In the genomic region with DNA sequence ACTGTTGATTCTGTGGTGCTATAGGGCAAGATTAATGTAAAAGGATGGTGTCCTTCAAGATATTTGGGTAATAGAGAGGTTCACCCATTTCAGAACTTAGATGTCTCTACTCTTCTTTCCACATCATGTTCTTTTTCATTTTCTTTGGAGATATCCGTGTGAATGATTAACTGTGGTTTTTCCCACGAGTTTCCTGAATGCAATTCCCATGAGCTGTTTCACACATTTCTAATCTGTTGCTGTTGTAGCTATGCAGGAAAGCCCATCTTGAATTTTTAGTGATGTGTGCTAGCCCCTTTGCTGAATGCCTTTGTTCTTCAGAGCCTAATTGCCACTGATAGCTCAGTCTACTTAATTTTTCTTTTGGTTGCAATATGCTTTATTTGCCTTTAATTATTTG, we compare ENCODE assay signal across 14 cellular contexts. TPM values are rescaled to one million over a fixed set of nuclear protein-coding genes. Genes with fewer than 3 reads are reported as not detected.
A peak's percentile ranks its signal among the peaks of the same experiment; 100 is the strongest.
DNase-seq lines count a peak whose midpoint lies in the region; ATAC-seq and TF ChIP-seq lines count a peak whose summit lies in the region.
"Had no signal": no experiment of that assay in that cellular context is flagged by ENCODE, and none has a peak within 500 bp of the region (broad histone marks: within the 10 kb centered on the region; RNA-seq: fewer than 3 reads in every experiment).

No MANE protein-coding gene starts in this region.

- peaks cover 14 to 67% (median 60%) of the 10 kb centered on the region in 4 donors for H3K4me1 ChIP-seq in esophagus muscularis mucosa

- POLR2A ChIA-PET in WTC11 (lab: Charles Lee) = no interaction called here

- no peak for ATAC-seq in WTC11

- no peak for TF ChIP-seq CTCF in esophagus muscularis mucosa (IDR thresholded peaks at IDR 0.05)
- TF ChIP-seq CTCF in nephron progenitor cell (IDR thresholded peaks at IDR 0.05) = no peak
- no peak for TF ChIP-seq CTCF in WTC11 (IDR thresholded peaks at IDR 0.05)
- TF ChIP-seq CTCF in type B pancreatic cell (conservative IDR thresholded peaks at IDR 0.05) = no peak

- H3K27me3 ChIP-seq in esophagus muscularis mucosa = no peaks in the 10 kb centered on the region
- H3K27me3 ChIP-seq: testis had no signal

- no peak overlapping the region for H3K4me3 ChIP-seq in esophagus muscularis mucosa
- H3K4me3 ChIP-seq: testis had no signal

- CTCF ChIA-PET in WTC11 (lab: Charles Lee) = no interaction called here

- WGBS in esophagus muscularis mucosa = 32% methylated on average over 2 of the region's 2 CpGs

- DNase-seq in GM03348 (ENCODE audit: low spot score) = peak; percentile 13
- peak; percentile 55 for DNase-seq in RPMI7951 (ENCODE audit: low read depth)
- no peak for DNase-seq in esophagus muscularis mucosa (ENCODE audit: extremely low spot score)
- no peak for DNase-seq in nephron progenitor cell
- DNase-seq in activated CD4-positive, alpha-beta T cell treated with anti-CD3 and anti-CD28 coated beads, Interleukin-2, amount 50 U/mL, for 1 hour = no peak
- DNase-seq in effector CD4-positive, alpha-beta T cell = no peak
- DNase-seq in WTC11 (ENCODE audit: low spot score) = no peak
- no peak for DNase-seq in type B pancreatic cell (ENCODE audit: extremely low spot score, unreplicated experiment)
- DNase-seq: activated CD4-positive, alpha-beta memory T cell treated with anti-CD3 and anti-CD28 coated beads for 36 hours; activated naive CD4-positive, alpha-beta T cell; effector CD8-positive, alpha-beta T cell; retina; testis had no signal

- H3K27ac ChIP-seq in esophagus muscularis mucosa (replicated peaks in 1 of 4) = peak overlapping the region in 3 of 4 donors; percentile 24 to 73 (median 27)
- H3K27ac ChIP-seq: testis had no signal

- H3K9me3 Mint-ChIP-seq in nephron progenitor cell (no peaks in the 10 kb centered on the region), WTC11 (no peaks in the 10 kb centered on the region), type B pancreatic cell (no peaks in the 10 kb centered on the region)
- H3K9me3 Mint-ChIP-seq: activated CD4-positive, alpha-beta memory T cell treated with anti-CD3 and anti-CD28 coated beads for 36 hours; T-helper 2 cell treated with Interferon-gamma antibody and Interleukin-4, amounts not matched to agents 5 μg/mL and 100 μg/mL, for 36 hours had no signal

- no peaks in the 10 kb centered on the region for H3K4me1 Mint-ChIP-seq in nephron progenitor cell
- peaks cover 7% of the 10 kb centered on the region for H3K4me1 Mint-ChIP-seq in WTC11
- peaks cover 14% of the 10 kb centered on the region for H3K4me1 Mint-ChIP-seq in type B pancreatic cell (ENCODE audit: unreplicated experiment)

- no peaks in the 10 kb centered on the region for H3K9me3 ChIP-seq in esophagus muscularis mucosa
- H3K9me3 ChIP-seq: testis had no signal

- H3K4me3 Mint-ChIP-seq in nephron progenitor cell (no peak overlapping the region), WTC11 (no peak overlapping the region), type B pancreatic cell (no peak overlapping the region)
- H3K4me3 Mint-ChIP-seq: activated CD4-positive, alpha-beta memory T cell treated with anti-CD3 and anti-CD28 coated beads for 36 hours; T-helper 2 cell treated with Interferon-gamma antibody and Interleukin-4, amounts not matched to agents 5 μg/mL and 100 μg/mL, for 36 hours had no signal

- intact Hi-C loops in esophagus muscularis mucosa (cut with DNase I) = no loop called here

- H3K27ac Mint-ChIP-seq in nephron progenitor cell = peak overlapping the region; percentile 16
- no peak overlapping the region for H3K27ac Mint-ChIP-seq in WTC11
- no peak overlapping the region for H3K27ac Mint-ChIP-seq in type B pancreatic cell
- H3K27ac Mint-ChIP-seq: activated CD4-positive, alpha-beta memory T cell treated with anti-CD3 and anti-CD28 coated beads for 36 hours; T-helper 2 cell treated with Interferon-gamma antibody and Interleukin-4, amounts not matched to agents 5 μg/mL and 100 μg/mL, for 36 hours had no signal

- no peak for TF ChIP-seq EP300 in esophagus muscularis mucosa (IDR thresholded peaks at IDR 0.05)

- TF ChIP-seq POLR2A in esophagus muscularis mucosa (IDR thresholded peaks at IDR 0.05; ENCODE audit: low read depth) = no peak

- no peaks in the 10 kb centered on the region for H3K27me3 Mint-ChIP-seq in nephron progenitor cell (ENCODE audit: low read depth, poor library complexity)
- no peaks in the 10 kb centered on the region for H3K27me3 Mint-ChIP-seq in WTC11 (ENCODE audit: low read depth)
- H3K27me3 Mint-ChIP-seq in type B pancreatic cell = no peaks in the 10 kb centered on the region
- H3K27me3 Mint-ChIP-seq: activated CD4-positive, alpha-beta memory T cell treated with anti-CD3 and anti-CD28 coated beads for 36 hours had no signal

- H3K36me3 Mint-ChIP-seq in nephron progenitor cell (ENCODE audit: low read depth) (peaks cover 34% of the 10 kb centered on the region), WTC11 (peaks cover 8% of the 10 kb centered on the region), type B pancreatic cell (peaks cover 18% of the 10 kb centered on the region)

- H3K36me3 ChIP-seq in esophagus muscularis mucosa = peaks cover 0 to 11% (median 4%) of the 10 kb centered on the region in 4 donors

TF ChIP-seq in WTC11, 78 proteins besides CTCF, POLR2A, EP300 and RAD21 (continues in another document):
- TF ChIP-seq SMAD3 (CRISPR knock-in tag; IDR thresholded peaks at IDR 0.05; ENCODE audit: borderline replicate concordance) (no peak), NR2C2 (CRISPR knock-in tag; IDR thresholded peaks at IDR 0.05) (no peak), GRHL2 (CRISPR knock-in tag; IDR thresholded peaks at IDR 0.05; ENCODE audit: insufficient replicate concordance, severe bottlenecking) (no peak), RELA (CRISPR knock-in tag; IDR thresholded peaks at IDR 0.05; ENCODE audit: borderline replicate concordance) (no peak), GTF2I (CRISPR knock-in tag; conservative IDR thresholded peaks at IDR 0.05) (no peak), ZNF317 (CRISPR knock-in tag; IDR thresholded peaks at IDR 0.05; ENCODE audit: borderline replicate concordance, low read depth) (no peak), GABPB1 (CRISPR knock-in tag; IDR thresholded peaks at IDR 0.05) (no peak), CREM (CRISPR knock-in tag; IDR thresholded peaks at IDR 0.05) (no peak)
- TF ChIP-seq, protein P1, sequence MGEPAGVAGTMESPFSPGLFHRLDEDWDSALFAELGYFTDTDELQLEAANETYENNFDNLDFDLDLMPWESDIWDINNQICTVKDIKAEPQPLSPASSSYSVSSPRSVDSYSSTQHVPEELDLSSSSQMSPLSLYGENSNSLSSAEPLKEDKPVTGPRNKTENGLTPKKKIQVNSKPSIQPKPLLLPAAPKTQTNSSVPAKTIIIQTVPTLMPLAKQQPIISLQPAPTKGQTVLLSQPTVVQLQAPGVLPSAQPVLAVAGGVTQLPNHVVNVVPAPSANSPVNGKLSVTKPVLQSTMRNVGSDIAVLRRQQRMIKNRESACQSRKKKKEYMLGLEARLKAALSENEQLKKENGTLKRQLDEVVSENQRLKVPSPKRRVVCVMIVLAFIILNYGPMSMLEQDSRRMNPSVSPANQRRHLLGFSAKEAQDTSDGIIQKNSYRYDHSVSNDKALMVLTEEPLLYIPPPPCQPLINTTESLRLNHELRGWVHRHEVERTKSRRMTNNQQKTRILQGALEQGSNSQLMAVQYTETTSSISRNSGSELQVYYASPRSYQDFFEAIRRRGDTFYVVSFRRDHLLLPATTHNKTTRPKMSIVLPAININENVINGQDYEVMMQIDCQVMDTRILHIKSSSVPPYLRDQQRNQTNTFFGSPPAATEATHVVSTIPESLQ (CRISPR knock-in tag; IDR thresholded peaks at IDR 0.05) = no peak
- TF ChIP-seq, protein P2, sequence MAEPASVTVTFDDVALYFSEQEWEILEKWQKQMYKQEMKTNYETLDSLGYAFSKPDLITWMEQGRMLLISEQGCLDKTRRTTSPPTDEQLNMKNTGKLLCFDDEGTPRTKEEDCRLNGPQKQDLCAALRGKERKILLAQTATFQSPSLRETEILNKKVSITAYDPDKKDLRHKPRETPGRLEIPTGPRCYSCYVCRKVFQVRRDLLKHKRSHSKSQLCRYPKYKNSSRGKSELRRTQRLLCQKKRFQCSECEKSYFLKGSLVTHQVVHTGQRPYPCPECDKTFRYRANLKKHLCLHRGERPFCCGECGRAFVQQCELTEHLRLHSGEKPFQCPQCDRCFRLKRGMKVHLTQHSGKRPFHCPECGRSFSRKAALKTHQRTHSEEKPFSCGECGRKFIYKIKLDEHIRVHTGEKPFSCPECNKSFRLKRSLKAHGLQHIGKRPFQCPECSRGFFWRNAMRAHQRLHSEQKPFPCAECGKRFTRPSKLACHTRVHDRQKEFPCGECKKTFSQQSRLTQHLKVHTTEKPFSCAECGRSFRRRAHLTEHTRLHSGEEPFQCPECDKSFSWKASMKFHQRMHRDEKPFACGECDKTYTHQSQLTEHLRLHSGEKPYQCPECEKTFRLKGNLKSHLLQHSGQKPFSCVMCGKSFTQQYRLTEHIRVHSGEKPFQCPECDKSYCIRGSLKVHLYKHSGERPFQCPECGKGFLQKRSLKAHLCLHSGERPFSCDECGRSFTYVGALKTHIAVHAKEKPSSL (CRISPR knock-in tag; conservative IDR thresholded peaks at IDR 0.05) = no peak
- TF ChIP-seq, protein P3, sequence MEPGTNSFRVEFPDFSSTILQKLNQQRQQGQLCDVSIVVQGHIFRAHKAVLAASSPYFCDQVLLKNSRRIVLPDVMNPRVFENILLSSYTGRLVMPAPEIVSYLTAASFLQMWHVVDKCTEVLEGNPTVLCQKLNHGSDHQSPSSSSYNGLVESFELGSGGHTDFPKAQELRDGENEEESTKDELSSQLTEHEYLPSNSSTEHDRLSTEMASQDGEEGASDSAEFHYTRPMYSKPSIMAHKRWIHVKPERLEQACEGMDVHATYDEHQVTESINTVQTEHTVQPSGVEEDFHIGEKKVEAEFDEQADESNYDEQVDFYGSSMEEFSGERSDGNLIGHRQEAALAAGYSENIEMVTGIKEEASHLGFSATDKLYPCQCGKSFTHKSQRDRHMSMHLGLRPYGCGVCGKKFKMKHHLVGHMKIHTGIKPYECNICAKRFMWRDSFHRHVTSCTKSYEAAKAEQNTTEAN (CRISPR knock-in tag; IDR thresholded peaks at IDR 0.05) = no peak
- TF ChIP-seq, protein P4, sequence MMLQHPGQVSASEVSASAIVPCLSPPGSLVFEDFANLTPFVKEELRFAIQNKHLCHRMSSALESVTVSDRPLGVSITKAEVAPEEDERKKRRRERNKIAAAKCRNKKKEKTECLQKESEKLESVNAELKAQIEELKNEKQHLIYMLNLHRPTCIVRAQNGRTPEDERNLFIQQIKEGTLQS (CRISPR knock-in tag; conservative IDR thresholded peaks at IDR 0.05) = no peak

RNA-seq across cellular contexts. Expression of a gene that starts 27.6 kb away (rescaled TPM):
- 15.4 and 19.6 TPM in 2 replicates for total RNA-seq in RPMI7951 (2014; rRNA removed; shearing (Covaris generic))
- 10 to 100 TPM; 39.4 to 55.4 (median 49.6) TPM for total RNA-seq in esophagus muscularis mucosa
- 50.0 to 56.0 TPM (median 50.3 TPM) in 3 replicates for total RNA-seq in WTC11 (2021)
- total RNA-seq in type B pancreatic cell (ENCODE audit: low replicate concordance) = 33.1 and 40.7 TPM in 2 replicates

Comparison
In these comparisons a context has a peak if more than half of its experiments do, and no peak if none do; other contexts are left out.
1. DNase-seq: peak in GM03348 (single experiment) and RPMI7951 (single experiment); none in esophagus muscularis mucosa (single experiment), nephron progenitor cell (single experiment), activated CD4-positive, alpha-beta T cell treated with anti-CD3 and anti-CD28 coated beads, Interleukin-2, amount 50 U/mL, for 1 hour (single experiment), effector CD4-positive, alpha-beta T cell (single experiment), WTC11 (single experiment) and type B pancreatic cell (single experiment).